ENCODE assay signal across 12 cellular contexts in genomic region chr17:59623151-59623550, GRCh38. TPM values are rescaled to one million over a fixed set of nuclear protein-coding genes. Genes with fewer than 3 reads are reported as not detected.
DNase-seq lines count a peak whose midpoint lies in the region; ATAC-seq and TF ChIP-seq lines count a peak whose summit lies in the region.
"Had no signal": no experiment of that assay in that cellular context is flagged by ENCODE, and none has a peak within 500 bp of the region (broad histone marks: within the 10 kb centered on the region; RNA-seq: fewer than 3 reads in every experiment).

No MANE protein-coding gene starts in this region.

- no peaks in the 10 kb centered on the region for H3K36me3 ChIP-seq in iPS-18a (ENCODE audit: control insufficient read depth, low read depth, low read length)

- H3K27me3 ChIP-seq in iPS-18a (ENCODE audit: control insufficient read depth, insufficient read depth, low read length), result no peaks in the 10 kb centered on the region

- no peak overlapping the region for H3K27ac ChIP-seq in iPS-18a (ENCODE audit: low read length)

- TF ChIP-seq CTCF in activated B cell treated with CpG ODN at 0.5 μM for 24 hours (IDR thresholded peaks at IDR 0.05), result no peak

- no peak overlapping the region for H3K4me3 Mint-ChIP-seq in activated naive CD4-positive, alpha-beta T cell treated with anti-CD3 and anti-CD28 coated beads for 36 hours
- H3K4me3 Mint-ChIP-seq in activated B cell treated with CpG ODN at 0.5 μM for 24 hours, result peak overlapping the region; percentile 1
- H3K4me3 Mint-ChIP-seq in stimulated activated naive CD8-positive, alpha-beta T cell treated with anti-CD3 and anti-CD28 coated beads, Interleukin-15, amount 100 ng/mL, for 72 hours, result peak overlapping the region; percentile 21 to 34

- no peak for ATAC-seq in activated naive CD4-positive, alpha-beta T cell treated with anti-CD3 and anti-CD28 coated beads, Interleukin-2, amount 50 U/mL, for 72 hours
- ATAC-seq in activated B cell treated with CpG ODN at 0.5 μM for 24 hours (ENCODE audit: low read depth), result no peak
- ATAC-seq in stimulated activated naive CD8-positive, alpha-beta T cell treated with anti-CD3 and anti-CD28 coated beads, Interleukin-15, amount 100 ng/mL, for 72 hours, result no peak

- peaks cover 16% of the 10 kb centered on the region for H3K36me3 Mint-ChIP-seq in activated naive CD4-positive, alpha-beta T cell treated with anti-CD3 and anti-CD28 coated beads for 36 hours (ENCODE audit: low read depth)
- peaks cover 25 to 28% of the 10 kb centered on the region in 2 donors for H3K36me3 Mint-ChIP-seq in activated naive CD4-positive, alpha-beta T cell treated with anti-CD3 and anti-CD28 coated beads, Interleukin-2, amount 50 U/mL, for 72 hours
- peaks cover 30% of the 10 kb centered on the region for H3K36me3 Mint-ChIP-seq in activated B cell treated with CpG ODN at 0.5 μM for 24 hours (ENCODE audit: low read depth)

- no peak for DNase-seq in activated naive CD4-positive, alpha-beta T cell treated with anti-CD3 and anti-CD28 coated beads for 36 hours
- DNase-seq in activated naive CD4-positive, alpha-beta T cell treated with anti-CD3 and anti-CD28 coated beads, Interleukin-2, amount 50 U/mL, for 72 hours (ENCODE audit: low spot score in 2 of 2), result no peak
- DNase-seq in activated B cell treated with CpG ODN at 0.5 μM for 24 hours, result no peak
- DNase-seq in stimulated activated naive CD8-positive, alpha-beta T cell treated with anti-CD3 and anti-CD28 coated beads, Interleukin-15, amount 100 ng/mL, for 72 hours, result no peak
- DNase-seq in SHP77 treated with DMSO at 0.1 percent for 48 hours (lab: John Stamatoyannopoulos, UW), result no peak
- no peak for DNase-seq in T1000 (lab: John Stamatoyannopoulos, UW)
- no peak for DNase-seq in DMS153 (lab: John Stamatoyannopoulos, UW)
- DNase-seq: activated CD4-positive, alpha-beta T cell treated with anti-CD3 and anti-CD28 coated beads, Interleukin-2, amount 50 U/mL, for 4 hours; effector memory CD4-positive, alpha-beta T cell; midbrain; NK-92 treated with Interleukin-12 subunit alpha and Interleukin-12 subunit beta, amount 100 ng/mL, for 24 hours had no signal

- H3K9me3 Mint-ChIP-seq in activated naive CD4-positive, alpha-beta T cell treated with anti-CD3 and anti-CD28 coated beads for 36 hours, result no peaks in the 10 kb centered on the region
- no peaks in the 10 kb centered on the region for H3K9me3 Mint-ChIP-seq in activated naive CD4-positive, alpha-beta T cell treated with anti-CD3 and anti-CD28 coated beads, Interleukin-2, amount 50 U/mL, for 72 hours
- no peaks in the 10 kb centered on the region for H3K9me3 Mint-ChIP-seq in activated B cell treated with CpG ODN at 0.5 μM for 24 hours
- H3K9me3 Mint-ChIP-seq in stimulated activated naive CD8-positive, alpha-beta T cell treated with anti-CD3 and anti-CD28 coated beads, Interleukin-15, amount 100 ng/mL, for 72 hours, result no peaks in the 10 kb centered on the region

- CTCF ChIA-PET in activated naive CD4-positive, alpha-beta T cell treated with anti-CD3 and anti-CD28 coated beads for 36 hours (lab: Charles Lee), result interaction anchor here (0.6 kb wide), 1 partner anchor 36 kb away, joined by 3 read pairs; no protein-coding TSS in a partner anchor
- CTCF ChIA-PET in activated B cell treated with CpG ODN at 0.5 μM for 24 hours (lab: Charles Lee), result no interaction called here

- intact Hi-C loops in activated naive CD4-positive, alpha-beta T cell treated with anti-CD3 and anti-CD28 coated beads for 36 hours (cut with micrococcal nuclease), result no loop called here
- intact Hi-C loops in activated B cell treated with CpG ODN at 0.5 μM for 24 hours (cut with micrococcal nuclease), result loop anchor here (5.0 kb wide), 1 partner anchor 34 kb away; no protein-coding TSS in a partner anchor

- POLR2A ChIA-PET in activated B cell treated with CpG ODN at 0.5 μM for 24 hours (lab: Charles Lee), result interaction anchor here (1.6 to 1.9 kb wide), 2 partner anchors 12 to 19 kb away, joined by 3 to 6 read pairs; no protein-coding TSS in a partner anchor

- H3K9ac ChIP-seq in iPS-18a (ENCODE audit: low read length), result no peak overlapping the region

- peaks cover 59% of the 10 kb centered on the region for H3K4me1 Mint-ChIP-seq in activated naive CD4-positive, alpha-beta T cell treated with anti-CD3 and anti-CD28 coated beads for 36 hours (ENCODE audit: low read depth)
- peaks cover 79% of the 10 kb centered on the region for H3K4me1 Mint-ChIP-seq in activated B cell treated with CpG ODN at 0.5 μM for 24 hours
- H3K4me1 Mint-ChIP-seq in stimulated activated naive CD8-positive, alpha-beta T cell treated with anti-CD3 and anti-CD28 coated beads, Interleukin-15, amount 100 ng/mL, for 72 hours, result peaks cover 67% of the 10 kb centered on the region

- no peaks in the 10 kb centered on the region for H3K27me3 Mint-ChIP-seq in activated naive CD4-positive, alpha-beta T cell treated with anti-CD3 and anti-CD28 coated beads for 36 hours (ENCODE audit: low read depth)
- H3K27me3 Mint-ChIP-seq in activated B cell treated with CpG ODN at 0.5 μM for 24 hours, result no peaks in the 10 kb centered on the region
- H3K27me3 Mint-ChIP-seq in stimulated activated naive CD8-positive, alpha-beta T cell treated with anti-CD3 and anti-CD28 coated beads, Interleukin-15, amount 100 ng/mL, for 72 hours, result no peaks in the 10 kb centered on the region

- H3K4me1 ChIP-seq in iPS-18a (ENCODE audit: control insufficient read depth, low read depth, low read length), result peaks cover 16% of the 10 kb centered on the region

- no peaks in the 10 kb centered on the region for H3K9me3 ChIP-seq in iPS-18a (ENCODE audit: control insufficient read depth, low read depth, low read length)

- peak overlapping the region; percentile 9 for H3K27ac Mint-ChIP-seq in activated naive CD4-positive, alpha-beta T cell treated with anti-CD3 and anti-CD28 coated beads for 36 hours
- H3K27ac Mint-ChIP-seq in activated naive CD4-positive, alpha-beta T cell treated with anti-CD3 and anti-CD28 coated beads, Interleukin-2, amount 50 U/mL, for 72 hours, result no peak overlapping the region
- H3K27ac Mint-ChIP-seq in activated B cell treated with CpG ODN at 0.5 μM for 24 hours, result no peak overlapping the region
- no peak overlapping the region for H3K27ac Mint-ChIP-seq in stimulated activated naive CD8-positive, alpha-beta T cell treated with anti-CD3 and anti-CD28 coated beads, Interleukin-15, amount 100 ng/mL, for 72 hours

- peak overlapping the region; percentile 95 for H3K4me3 ChIP-seq in iPS-18a (ENCODE audit: low read length)

RNA-seq across cellular contexts. Expression of gene CLTC, which starts 3.5 kb away (rescaled TPM):
- total RNA-seq in activated naive CD4-positive, alpha-beta T cell treated with anti-CD3 and anti-CD28 coated beads for 36 hours, result 100 to 1,000 TPM; 127 to 134 TPM
- total RNA-seq in activated naive CD4-positive, alpha-beta T cell treated with anti-CD3 and anti-CD28 coated beads, Interleukin-2, amount 50 U/mL, for 72 hours, result 100 to 1,000 TPM; 156 to 184 TPM
- 148 and 189 TPM in 2 replicates for total RNA-seq in activated B cell treated with CpG ODN at 0.5 μM for 24 hours

RNA-seq across cellular contexts. Expression of gene DHX40, which starts 57.7 kb away (rescaled TPM):
- total RNA-seq in activated naive CD4-positive, alpha-beta T cell treated with anti-CD3 and anti-CD28 coated beads for 36 hours, result 10 to 100 TPM; 14.2 to 15.3 TPM
- total RNA-seq in activated naive CD4-positive, alpha-beta T cell treated with anti-CD3 and anti-CD28 coated beads, Interleukin-2, amount 50 U/mL, for 72 hours, result 10 to 100 TPM; 16.4 to 33.1 TPM
- 19.1 and 22.6 TPM in 2 replicates for total RNA-seq in activated B cell treated with CpG ODN at 0.5 μM for 24 hours
